2 cellular contexts compared by ENCODE assay signal in the genomic region with DNA sequence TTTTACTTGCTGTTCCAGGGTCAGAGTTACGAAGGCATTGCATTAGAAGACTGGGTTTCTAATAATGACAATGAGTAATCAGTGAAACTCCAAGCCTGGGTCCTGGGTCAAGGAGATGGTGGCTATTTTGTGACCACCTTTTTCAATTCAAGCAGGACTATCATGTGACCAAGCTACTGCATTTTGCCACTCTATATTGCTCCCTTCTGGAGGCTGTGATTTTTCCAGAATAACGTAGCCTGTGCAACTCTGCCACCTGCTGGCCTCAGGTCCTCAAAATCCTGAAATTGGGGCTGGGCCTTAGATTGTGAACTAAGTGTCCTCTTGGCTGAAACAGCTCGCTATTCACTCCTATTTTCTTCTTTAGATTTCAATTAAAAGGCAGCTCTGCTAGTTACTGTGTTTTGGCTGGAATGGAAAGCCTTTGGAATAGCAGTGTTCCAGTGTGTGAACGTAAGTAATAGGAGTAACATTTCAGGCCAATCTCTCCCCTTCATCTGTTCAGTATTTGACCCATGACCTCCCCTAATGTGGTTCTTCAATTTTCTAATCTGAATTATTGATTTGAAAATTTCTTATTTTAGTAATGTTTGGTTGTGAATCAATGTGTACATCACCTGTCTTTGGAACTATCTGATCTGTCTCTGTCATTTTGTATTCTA.
TF ChIP-seq lines count a peak whose summit lies in the region.

No MANE protein-coding gene starts in this region.

TF ChIP-seq in WTC11, 78 proteins besides CTCF, POLR2A, EP300 and RAD21 (continued from another document):
- TF ChIP-seq, protein P1, sequence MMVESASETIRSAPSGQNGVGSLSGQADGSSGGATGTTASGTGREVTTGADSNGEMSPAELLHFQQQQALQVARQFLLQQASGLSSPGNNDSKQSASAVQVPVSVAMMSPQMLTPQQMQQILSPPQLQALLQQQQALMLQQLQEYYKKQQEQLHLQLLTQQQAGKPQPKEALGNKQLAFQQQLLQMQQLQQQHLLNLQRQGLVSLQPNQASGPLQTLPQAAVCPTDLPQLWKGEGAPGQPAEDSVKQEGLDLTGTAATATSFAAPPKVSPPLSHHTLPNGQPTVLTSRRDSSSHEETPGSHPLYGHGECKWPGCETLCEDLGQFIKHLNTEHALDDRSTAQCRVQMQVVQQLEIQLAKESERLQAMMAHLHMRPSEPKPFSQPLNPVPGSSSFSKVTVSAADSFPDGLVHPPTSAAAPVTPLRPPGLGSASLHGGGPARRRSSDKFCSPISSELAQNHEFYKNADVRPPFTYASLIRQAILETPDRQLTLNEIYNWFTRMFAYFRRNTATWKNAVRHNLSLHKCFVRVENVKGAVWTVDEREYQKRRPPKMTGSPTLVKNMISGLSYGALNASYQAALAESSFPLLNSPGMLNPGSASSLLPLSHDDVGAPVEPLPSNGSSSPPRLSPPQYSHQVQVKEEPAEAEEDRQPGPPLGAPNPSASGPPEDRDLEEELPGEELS (CRISPR knock-in tag; IDR thresholded peaks at IDR 0.05): no peak

TF ChIP-seq in endothelial cell of umbilical vein, 7 proteins besides CTCF, POLR2A, EP300 and RAD21 (continued from another document):
- no peak for TF ChIP-seq MYC (IDR thresholded peaks at IDR 0.05; ENCODE audit: low read depth, low read length)
- TF ChIP-seq EZH2 (IDR thresholded peaks at IDR 0.05; ENCODE audit: borderline replicate concordance, low read depth, low read length, severe bottlenecking): no peak
TF ChIP-seq in endothelial cell of umbilical vein: peak in this region for 0.
